In genomic region chr16:17291289-17291688, GRCh38 we compare ENCODE assay signal across 28 cellular contexts.
"Had no signal": no experiment of that assay in that cellular context is flagged by ENCODE, and none has a peak within 500 bp of the region (broad histone marks: within the 10 kb centered on the region; RNA-seq: fewer than 3 reads in every experiment).

No MANE protein-coding gene starts in this region.

- H3K4me3 ChIP-seq: coronary artery, esophagus squamous epithelium, gastrocnemius medialis, heart right ventricle, hepatocyte, left lung, lower lobe of right lung, mucosa of descending colon had no signal

- H3K9me3 ChIP-seq: esophagus squamous epithelium, gastrocnemius medialis, left lung, lower lobe of right lung, mucosa of descending colon had no signal

- H3K36me3 ChIP-seq: esophagus squamous epithelium, gastrocnemius medialis, heart right ventricle, left lung, lower lobe of right lung had no signal

- H2AFZ ChIP-seq: hepatocyte had no signal

- H3K4me2 ChIP-seq: hepatocyte had no signal

- H3K9me3 Mint-ChIP-seq: effector memory CD8-positive, alpha-beta T cell; endodermal cell; naive B cell had no signal

- H3K4me1 ChIP-seq: lower lobe of right lung had no signal

- DNase-seq: effector CD8-positive, alpha-beta T cell; effector memory CD8-positive, alpha-beta T cell; endodermal cell; erythroblast; esophagus squamous epithelium; foreskin fibroblast; foreskin melanocyte; gastrocnemius medialis; glutamatergic neuron; head of caudate nucleus; heart right ventricle; hypothalamus; immature natural killer cell; islet precursor cell; left cardiac atrium; left lung; left ventricle myocardium superior; lower lobe of right lung; mesenchymal stem cell; mucosa of descending colon; naive B cell had no signal

- H3K27me3 Mint-ChIP-seq: effector memory CD8-positive, alpha-beta T cell; naive B cell had no signal

- FAIRE-seq: colon, endometrium had no signal

- H3K27ac Mint-ChIP-seq: effector memory CD8-positive, alpha-beta T cell; endodermal cell; immature natural killer cell; mesothelial cell of epicardium had no signal

- H3K79me2 ChIP-seq: hepatocyte had no signal

- H3K36me3 Mint-ChIP-seq: mesothelial cell of epicardium had no signal

- ATAC-seq: effector memory CD8-positive, alpha-beta T cell; esophagus mucosa; gastrocnemius medialis; heart right ventricle; left cardiac atrium; left lung; left ventricle myocardium superior; lower lobe of right lung had no signal

- H3K27ac ChIP-seq: epithelial cell of prostate, esophagus squamous epithelium, heart right ventricle, hepatocyte, left lung, lower lobe of right lung had no signal

- H3K4me3 Mint-ChIP-seq: effector memory CD8-positive, alpha-beta T cell; endodermal cell; immature natural killer cell; mesothelial cell of epicardium; naive B cell had no signal

- H3K27me3 ChIP-seq: esophagus squamous epithelium, gastrocnemius medialis, heart right ventricle, hepatocyte, left lung had no signal
